Comparison of ENCODE assay signal across 8 cellular contexts in the genomic region with DNA sequence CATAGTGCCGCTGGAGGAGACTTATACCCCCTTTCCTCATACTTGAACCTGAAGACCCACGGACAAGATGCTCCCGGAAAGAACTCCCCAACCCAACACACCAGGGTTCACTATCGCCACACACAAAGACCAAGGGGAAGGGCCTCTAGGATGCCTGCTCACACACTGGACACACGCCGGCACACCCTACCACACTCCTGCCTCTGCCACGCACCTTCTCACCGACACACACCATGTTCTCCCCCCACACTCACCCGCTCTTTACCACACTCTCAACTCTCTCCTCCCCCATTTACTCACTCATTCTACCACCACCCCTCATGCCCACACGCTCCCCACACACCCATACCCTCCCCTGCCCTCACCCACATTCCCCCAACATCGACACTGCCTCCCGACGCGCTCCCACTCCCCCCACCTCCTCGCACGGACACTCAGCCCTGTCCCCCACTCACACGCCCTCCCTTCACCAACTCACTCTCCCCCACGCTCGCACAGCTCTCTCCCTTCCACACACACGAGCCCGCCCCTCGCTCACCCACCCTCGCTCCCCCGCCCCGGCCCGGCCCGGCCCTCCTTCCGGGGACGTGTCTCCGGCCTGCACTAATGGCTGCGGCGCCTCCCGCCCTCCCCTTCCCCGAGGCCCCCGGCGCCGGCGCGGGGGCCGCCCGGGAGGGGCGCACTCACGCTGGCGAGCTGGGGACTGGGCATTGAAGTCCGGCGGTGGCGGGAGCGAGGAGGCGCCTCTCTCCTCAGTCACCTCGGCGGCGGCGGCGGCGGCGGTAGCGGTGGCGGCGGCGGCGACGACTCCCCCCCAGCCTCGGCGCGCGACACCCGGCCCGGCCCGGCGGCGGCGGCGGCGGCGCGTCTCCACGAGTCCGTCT. TPM values are rescaled to one million over a fixed set of nuclear protein-coding genes. Genes with fewer than 3 reads are reported as not detected.
DNase-seq lines count a peak whose midpoint lies in the region; FAIRE-seq and TF ChIP-seq lines count a peak whose summit lies in the region.

No MANE protein-coding gene starts in this region.

- H3K4me2 ChIP-seq in endothelial cell of umbilical vein (ENCODE audit: insufficient read depth, low read length) = peak overlapping the region; percentile 92

- peak overlapping the region; percentile 69 for H3K9ac ChIP-seq in endothelial cell of umbilical vein (replicated peaks; ENCODE audit: extremely low read depth, insufficient read depth, low read length)

- peak; percentile 27; the same call in 1 of the 2 replicates for TF ChIP-seq POLR2A in H54 (IDR thresholded peaks at IDR 0.05; ENCODE audit: low read depth, low read length)
- TF ChIP-seq POLR2A in endothelial cell of umbilical vein (IDR thresholded peaks at IDR 0.05; ENCODE audit: low read depth, low read length) = no peak

- H3K27me3 ChIP-seq in GM06990 (replicated peaks; ENCODE audit: control insufficient read depth, insufficient read depth, low read length) = no peaks in the 10 kb centered on the region
- H3K27me3 ChIP-seq in endothelial cell of umbilical vein (ENCODE audit: control insufficient read depth in 2 of 2, insufficient read depth in 2 of 2, low read length in 2 of 2) = no peaks in the 10 kb centered on the region
- no peaks in the 10 kb centered on the region for H3K27me3 ChIP-seq in mononuclear cell (ENCODE audit: insufficient read depth, low read length)

- peak; percentile 79 for DNase-seq in GM06990 (ENCODE audit: extremely low read depth, insufficient read length)
- peak; percentile 38 for DNase-seq in H54 (ENCODE audit: insufficient read length, low spot score)
- DNase-seq in NAMALWA (ENCODE audit: low spot score) = peak; percentile 71
- peak; percentile 83 for DNase-seq in activated CD8-positive, alpha-beta memory T cell treated with anti-CD3 and anti-CD28 coated beads, Interleukin-2, amount 50 U/mL, for 4 hours
- DNase-seq in endothelial cell of umbilical vein (ENCODE audit: low read depth, low spot score) = peak; percentile 60
- peak; percentile 71 for DNase-seq in stimulated activated CD8-positive, alpha-beta memory T cell treated with anti-CD3 and anti-CD28 coated beads, Interleukin-4, amount 100 ng/mL, for 24 hours (ENCODE audit: low read depth)
- no peak for DNase-seq in GM19240 (ENCODE audit: insufficient read length, low spot score)

- H3K79me2 ChIP-seq in endothelial cell of umbilical vein (ENCODE audit: control insufficient read depth, insufficient read depth, low read length) = peaks cover 53% of the 10 kb centered on the region

- H3K9me3 ChIP-seq in endothelial cell of umbilical vein (replicated peaks; ENCODE audit: control insufficient read depth, insufficient read depth, low read length) = no peaks in the 10 kb centered on the region
- H3K9me3 ChIP-seq in mononuclear cell (ENCODE audit: low read depth, low read length) = no peaks in the 10 kb centered on the region

- TF ChIP-seq CTCF in GM06990 (IDR thresholded peaks at IDR 0.05; ENCODE audit: insufficient read depth, low read length, poor library complexity, severe bottlenecking) (no peak), endothelial cell of umbilical vein (IDR thresholded peaks at IDR 0.05; ENCODE audit: extremely low read depth in 1 of 2, insufficient read depth in 1 of 2, low read depth in 1 of 2, low read length in 2 of 2) (no peak)

- H3K4me3 ChIP-seq in GM06990 (replicated peaks; ENCODE audit: low read depth, low read length) = peak overlapping the region; percentile 77
- peak overlapping the region; percentile 56 to 88 (median 73) for H3K4me3 ChIP-seq in endothelial cell of umbilical vein (replicated peaks in 1 of 3; ENCODE audit: insufficient read depth in 1 of 3, low read depth in 1 of 3, low read length in 3 of 3)
- H3K4me3 ChIP-seq in mononuclear cell (ENCODE audit: low read length) = peak overlapping the region; percentile 94

- intact Hi-C loops in endothelial cell of umbilical vein (cut with micrococcal nuclease) = loop anchor here (1.0 to 10.0 kb wide), 5 partner anchors 17 to 353 kb away; partner anchors contain the start of genes KHDRBS1, PEF1 and SPOCD1

- H3K4me1 ChIP-seq in endothelial cell of umbilical vein (ENCODE audit: control insufficient read depth, extremely low read depth, insufficient read depth, low read length) (peaks cover 47% of the 10 kb centered on the region), mononuclear cell (ENCODE audit: insufficient read depth, low read length) (peaks cover 85% of the 10 kb centered on the region)

- H3K27ac ChIP-seq in endothelial cell of umbilical vein (ENCODE audit: insufficient read depth, low read depth, low read length) = peak overlapping the region; percentile 43

- H2AFZ ChIP-seq in endothelial cell of umbilical vein (ENCODE audit: low read depth, low read length) = no peak overlapping the region

- POLR2A ChIA-PET in endothelial cell of umbilical vein (lab: Charles Lee) = interaction anchor here (1.9 kb wide), 1 partner anchor 18 kb away, joined by 5 read pairs; no protein-coding TSS in a partner anchor

- dilution Hi-C loops in endothelial cell of umbilical vein (cut with MboI; ENCODE audit: extremely low pct_ligation_motif_present, low sequenced_read_pairs) = no loop called here

- no TSS peak for BruUV-seq in endothelial cell of umbilical vein (replicated peaks; lab: Mats Ljungman, UMichigan)

- no peaks in the 10 kb centered on the region for H3K9me1 ChIP-seq in endothelial cell of umbilical vein (replicated peaks; ENCODE audit: control insufficient read depth, extremely low read depth, insufficient read depth, low read length)

- FAIRE-seq in H54 (lab: Jason Lieb, UNC) = no peak
- FAIRE-seq in endothelial cell of umbilical vein (lab: Jason Lieb, UNC) = peak; percentile 26

- CTCF ChIA-PET in endothelial cell of umbilical vein (lab: Charles Lee) = interaction anchor here (0.6 to 8.7 kb wide), 14 partner anchors 12 to 175 kb away, joined by 3 to 197 read pairs (median 4); partner anchors contain the start of genes SPOCD1 and TMEM39B

- H3K36me3 ChIP-seq in GM06990 (ENCODE audit: control insufficient read depth, insufficient read depth, low read length) = no peaks in the 10 kb centered on the region
- H3K36me3 ChIP-seq in endothelial cell of umbilical vein (ENCODE audit: control insufficient read depth in 2 of 2, extremely low read depth in 1 of 2, insufficient read depth in 2 of 2, low read length in 2 of 2) = no peaks in the 10 kb centered on the region

- H4K20me1 ChIP-seq in endothelial cell of umbilical vein (replicated peaks; ENCODE audit: control insufficient read depth, extremely low read depth, insufficient read depth, low read length) = no peaks in the 10 kb centered on the region

TF ChIP-seq in endothelial cell of umbilical vein, 7 proteins besides CTCF, POLR2A, EP300 and RAD21:
- TF ChIP-seq GATA2 (IDR thresholded peaks at IDR 0.05; ENCODE audit: insufficient read depth, insufficient read length, low read depth, low read length) (no peak), MYC (IDR thresholded peaks at IDR 0.05; ENCODE audit: low read depth, low read length) (no peak), FOS (IDR thresholded peaks at IDR 0.05; ENCODE audit: borderline replicate concordance, insufficient read depth, low read length) (no peak), POLR2AphosphoS5 (IDR thresholded peaks at IDR 0.05; ENCODE audit: insufficient read depth, low read depth, low read length) (no peak), EZH2 (IDR thresholded peaks at IDR 0.05; ENCODE audit: borderline replicate concordance, low read depth, low read length, severe bottlenecking) (no peak), JUN (IDR thresholded peaks at IDR 0.05; ENCODE audit: borderline replicate concordance, insufficient read depth, insufficient read length, low read depth) (no peak)
- TF ChIP-seq, protein P1, sequence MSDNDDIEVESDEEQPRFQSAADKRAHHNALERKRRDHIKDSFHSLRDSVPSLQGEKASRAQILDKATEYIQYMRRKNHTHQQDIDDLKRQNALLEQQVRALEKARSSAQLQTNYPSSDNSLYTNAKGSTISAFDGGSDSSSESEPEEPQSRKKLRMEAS (IDR thresholded peaks at IDR 0.05; ENCODE audit: insufficient read depth, insufficient read length) = no peak

RNA-seq across cellular contexts. Expression of gene PTP4A2, which starts 0.6 kb away (rescaled TPM):
- total RNA-seq in endothelial cell of umbilical vein = 172 and 184 TPM in 2 replicates
- 44.4 and 74.1 TPM in 2 replicates for polyA plus RNA-seq in endothelial cell of umbilical vein
- 102 and 107 TPM in 2 replicates for polyA plus RNA-seq in endothelial cell of umbilical vein (2011; cell fraction: cytosol; rRNA removed)
- polyA plus RNA-seq in endothelial cell of umbilical vein (2011; cell fraction: nucleus; rRNA removed) = 38.7 and 54.6 TPM in 2 replicates
- polyA plus RNA-seq in endothelial cell of umbilical vein (2012) = 178 and 265 TPM in 2 replicates
- polyA minus RNA-seq in endothelial cell of umbilical vein = 212 and 224 TPM in 2 replicates
- 348 TPM for polyA minus RNA-seq in endothelial cell of umbilical vein (2011; cell fraction: cytosol; rRNA and poly(A)+ RNA removed)
- 65.7 and 95.4 TPM in 2 replicates for polyA minus RNA-seq in endothelial cell of umbilical vein (2011; cell fraction: nucleus; rRNA and poly(A)+ RNA removed)
- total RNA-seq in mononuclear cell = 729 TPM
